ENCODE assay signal across 9 cellular contexts in the genomic region with DNA sequence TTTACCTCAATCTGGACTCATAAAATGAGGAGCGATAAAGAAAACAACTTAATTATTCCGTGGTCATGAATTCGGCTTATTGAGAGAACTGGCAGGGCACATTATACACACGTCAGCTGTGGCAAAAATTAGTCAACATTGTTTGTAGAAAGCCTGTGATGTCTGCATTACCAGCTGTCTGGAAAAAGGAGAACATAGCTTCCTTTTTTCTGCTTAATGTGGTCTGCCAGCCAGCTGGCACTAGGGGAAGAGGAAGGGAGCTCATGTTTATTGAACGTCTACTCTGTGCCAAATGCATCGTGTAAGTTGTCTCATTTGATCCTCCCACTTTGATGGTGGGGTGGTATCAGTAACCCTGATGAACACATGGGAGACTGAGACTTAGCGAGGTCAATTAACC.
A peak's percentile ranks its signal among the peaks of the same experiment; 100 is the strongest.
DNase-seq lines count a peak whose midpoint lies in the region; ATAC-seq and TF ChIP-seq lines count a peak whose summit lies in the region.
"Had no signal": no experiment of that assay in that cellular context is flagged by ENCODE, and none has a peak within 500 bp of the region (broad histone marks: within the 10 kb centered on the region; RNA-seq: fewer than 3 reads in every experiment).

No MANE protein-coding gene starts in this region.

- H3K4me2 ChIP-seq in BLaER1 treated with 17β-estradiol and CSF1 and Interleukin-3, amounts not matched to agents 10 nM and 100 nM = peak overlapping the region in 9 of 11 experiments; percentile 3 to 71 (median 31); a peak in 11 of 22 replicates

- H3K4me1 ChIP-seq in BLaER1 treated with 17β-estradiol and CSF1 and Interleukin-3, amounts not matched to agents 10 nM and 100 nM = peaks cover 8 to 18% (median 10%) of the 10 kb centered on the region in 10 experiments; a peak in 18 of 20 replicates

- peak; percentile 93 for DNase-seq in NCI-H1694 (lab: John Stamatoyannopoulos, UW)
- no peak for DNase-seq in central memory CD8-positive, alpha-beta T cell (ENCODE audit: low spot score in 2 of 2)
- DNase-seq in myocyte (ENCODE audit: low read depth) = peak; percentile 92
- DNase-seq in activated naive CD4-positive, alpha-beta T cell treated with anti-CD3 and anti-CD28 coated beads, Interleukin-2, amount 50 U/mL, for 16 hours = no peak
- DNase-seq in GM13976 (ENCODE audit: low spot score) = no peak
- DNase-seq in NCI-H128 (lab: John Stamatoyannopoulos, UW; ENCODE audit: unreplicated experiment) = no peak
- DNase-seq: effector CD8-positive, alpha-beta T cell had no signal

- H3K36me3 Mint-ChIP-seq in central memory CD8-positive, alpha-beta T cell (ENCODE audit: insufficient read depth) = no peaks in the 10 kb centered on the region

- H3K27ac Mint-ChIP-seq in central memory CD8-positive, alpha-beta T cell (ENCODE audit: low read depth) = no peak overlapping the region

- no peaks in the 10 kb centered on the region for H3K9me3 ChIP-seq in BLaER1 treated with 17β-estradiol and CSF1 and Interleukin-3, amounts not matched to agents 10 nM and 100 nM (replicated peaks in 1 of 11)

- H3K9ac ChIP-seq in BLaER1 treated with 17β-estradiol and CSF1 and Interleukin-3, amounts not matched to agents 10 nM and 100 nM = peak overlapping the region in 2 of 11 experiments; percentile 64 to 67; a peak in 2 of 22 replicates

- peaks cover 6% of the 10 kb centered on the region for H3K9me3 Mint-ChIP-seq in central memory CD8-positive, alpha-beta T cell

- ATAC-seq in central memory CD8-positive, alpha-beta T cell (replicated peaks; ENCODE audit: extremely low read depth, poor library complexity, severe bottlenecking) = peak; percentile 24
- ATAC-seq in HG02970 (IDR thresholded peaks at IDR 0.05; ENCODE audit: low FRiP score, unreplicated experiment) = no peak

- no peak overlapping the region for H3K4me3 ChIP-seq in BLaER1 treated with 17β-estradiol and CSF1 and Interleukin-3, amounts not matched to agents 10 nM and 100 nM

- H3K27me3 Mint-ChIP-seq in central memory CD8-positive, alpha-beta T cell = no peaks in the 10 kb centered on the region

- TF ChIP-seq CTCF in GM13976 (IDR thresholded peaks at IDR 0.05; ENCODE audit: borderline replicate concordance, control extremely low read depth, extremely low read depth, insufficient read depth, missing control alignments) = no peak

- H3K4me3 Mint-ChIP-seq in central memory CD8-positive, alpha-beta T cell = no peak overlapping the region

- H3K27me3 ChIP-seq in BLaER1 treated with 17β-estradiol and CSF1 and Interleukin-3, amounts not matched to agents 10 nM and 100 nM = no peaks in the 10 kb centered on the region

- no peaks in the 10 kb centered on the region for H4K20me1 ChIP-seq in BLaER1 treated with 17β-estradiol and CSF1 and Interleukin-3, amounts not matched to agents 10 nM and 100 nM

- H3K27ac ChIP-seq in BLaER1 treated with 17β-estradiol and CSF1 and Interleukin-3, amounts not matched to agents 10 nM and 100 nM = peak overlapping the region; percentile 24 to 84 (median 54); a peak in 17 of 22 replicates

- no peaks in the 10 kb centered on the region for H3K4me1 Mint-ChIP-seq in central memory CD8-positive, alpha-beta T cell

- in situ Hi-C loops in GM13976 (cut with MboI; ENCODE audit: low sequenced_read_pairs, unreplicated experiment) = no loop called here

- H3K36me3 ChIP-seq in BLaER1 treated with 17β-estradiol and CSF1 and Interleukin-3, amounts not matched to agents 10 nM and 100 nM = no peaks in the 10 kb centered on the region

Comparison
In these comparisons a context has a peak if more than half of its experiments do, and no peak if none do; other contexts are left out.
1. DNase-seq: peak in NCI-H1694 (single experiment) and myocyte (single experiment); none in central memory CD8-positive, alpha-beta T cell (0 of 2), activated naive CD4-positive, alpha-beta T cell treated with anti-CD3 and anti-CD28 coated beads, Interleukin-2, amount 50 U/mL, for 16 hours (single experiment), GM13976 (single experiment) and NCI-H128 (single experiment).